8 cellular contexts compared by ENCODE assay signal in genomic region chr15:56886878-56887781, GRCh38. TPM values are rescaled to one million over a fixed set of nuclear protein-coding genes. Genes with fewer than 3 reads are reported as not detected.
DNase-seq lines count a peak whose midpoint lies in the region; ATAC-seq, FAIRE-seq and TF ChIP-seq lines count a peak whose summit lies in the region.

No MANE protein-coding gene starts in this region.

- peak overlapping the region; percentile 76 for H3K4me3 Mint-ChIP-seq in activated T-helper 17 cell treated with anti-CD3 and anti-CD28 coated beads, Interleukin-2, amount 50 U/mL, for 72 hours
- peak overlapping the region; percentile 71 to 93 (median 89) for H3K4me3 Mint-ChIP-seq in naive thymus-derived CD8-positive, alpha-beta T cell
- peak overlapping the region; percentile 89 for H3K4me3 Mint-ChIP-seq in stimulated activated memory B cell treated with anti-CD40 and anti-IgM and Interleukin-4, amounts not matched to agents 10 μg/mL and 1 μg/mL and 100 μg/mL, for 72 hours

- H3K27me3 Mint-ChIP-seq in activated T-helper 17 cell treated with anti-CD3 and anti-CD28 coated beads, Interleukin-2, amount 50 U/mL, for 72 hours: no peaks in the 10 kb centered on the region
- H3K27me3 Mint-ChIP-seq in naive thymus-derived CD8-positive, alpha-beta T cell: no peaks in the 10 kb centered on the region
- H3K27me3 Mint-ChIP-seq in stimulated activated memory B cell treated with anti-CD40 and anti-IgM and Interleukin-4, amounts not matched to agents 10 μg/mL and 1 μg/mL and 100 μg/mL, for 72 hours: no peaks in the 10 kb centered on the region

- peak overlapping the region; percentile 99 for H3K4me2 ChIP-seq in Karpas-422 (ENCODE audit: low read depth, low read length, poor library complexity, severe bottlenecking)

- H3K27ac Mint-ChIP-seq in activated T-helper 17 cell treated with anti-CD3 and anti-CD28 coated beads, Interleukin-2, amount 50 U/mL, for 72 hours: peak overlapping the region; percentile 79
- peak overlapping the region; percentile 85 to 97 (median 92) for H3K27ac Mint-ChIP-seq in naive thymus-derived CD8-positive, alpha-beta T cell
- peak overlapping the region; percentile 92 for H3K27ac Mint-ChIP-seq in stimulated activated memory B cell treated with anti-CD40 and anti-IgM and Interleukin-4, amounts not matched to agents 10 μg/mL and 1 μg/mL and 100 μg/mL, for 72 hours

- H3K36me3 Mint-ChIP-seq in activated T-helper 17 cell treated with anti-CD3 and anti-CD28 coated beads, Interleukin-2, amount 50 U/mL, for 72 hours (ENCODE audit: low read depth): no peaks in the 10 kb centered on the region
- H3K36me3 Mint-ChIP-seq in naive thymus-derived CD8-positive, alpha-beta T cell: no peaks in the 10 kb centered on the region
- no peaks in the 10 kb centered on the region for H3K36me3 Mint-ChIP-seq in stimulated activated memory B cell treated with anti-CD40 and anti-IgM and Interleukin-4, amounts not matched to agents 10 μg/mL and 1 μg/mL and 100 μg/mL, for 72 hours

- peaks cover 47% of the 10 kb centered on the region for H3K4me1 ChIP-seq in Karpas-422 (ENCODE audit: low read length)

- H3K36me3 ChIP-seq in Karpas-422 (ENCODE audit: insufficient read depth, low read length): no peaks in the 10 kb centered on the region

- no peaks in the 10 kb centered on the region for H3K79me2 ChIP-seq in Karpas-422 (ENCODE audit: low read length)

- H3K9me2 ChIP-seq in Karpas-422 (replicated peaks; ENCODE audit: insufficient read depth, low read length): no peaks in the 10 kb centered on the region

- DNase-seq in Daoy (ENCODE audit: low read depth) (peak; percentile 96), Karpas-422 (peak; percentile 96), RCC 7860 (ENCODE audit: low spot score) (peak; percentile 80), fibroblast of mammary gland (ENCODE audit: low read depth) (peak; percentile 92)
- DNase-seq in naive thymus-derived CD8-positive, alpha-beta T cell: peak; percentile 66 to 88 (median 78)

- peak overlapping the region; percentile 91 for H2AFZ ChIP-seq in Karpas-422 (ENCODE audit: low read length)

- H3K9me3 ChIP-seq in Karpas-422 (ENCODE audit: low read length): no peaks in the 10 kb centered on the region

- POLR2A ChIA-PET in naive thymus-derived CD8-positive, alpha-beta T cell (lab: Charles Lee): interaction anchor here (0.6 to 3.1 kb wide), 3 partner anchors 32 to 413 kb away, joined by 3 to 44 read pairs (median 4); partner anchors contain the start of gene TCF12

- H3K27ac ChIP-seq in Karpas-422 (ENCODE audit: low read length): peak overlapping the region; percentile 46

- H3K27me3 ChIP-seq in Karpas-422 (ENCODE audit: low read length): no peaks in the 10 kb centered on the region

- ATAC-seq in GM21825 (IDR thresholded peaks at IDR 0.05; ENCODE audit: unreplicated experiment): peak; percentile 89
- ATAC-seq in activated T-helper 17 cell treated with anti-CD3 and anti-CD28 coated beads, Interleukin-2, amount 50 U/mL, for 72 hours (replicated peaks): peak; percentile 97
- peak; percentile 88 to 90 for ATAC-seq in naive thymus-derived CD8-positive, alpha-beta T cell
- ATAC-seq in stimulated activated memory B cell treated with anti-CD40 and anti-IgM and Interleukin-4, amounts not matched to agents 10 μg/mL and 1 μg/mL and 100 μg/mL, for 72 hours: peak; percentile 93

- H3K4me1 Mint-ChIP-seq in activated T-helper 17 cell treated with anti-CD3 and anti-CD28 coated beads, Interleukin-2, amount 50 U/mL, for 72 hours: peaks cover 7% of the 10 kb centered on the region
- H3K4me1 Mint-ChIP-seq in naive thymus-derived CD8-positive, alpha-beta T cell: peaks cover 17 to 28% (median 28%) of the 10 kb centered on the region in 4 donors
- H3K4me1 Mint-ChIP-seq in stimulated activated memory B cell treated with anti-CD40 and anti-IgM and Interleukin-4, amounts not matched to agents 10 μg/mL and 1 μg/mL and 100 μg/mL, for 72 hours: peaks cover 25% of the 10 kb centered on the region

- H3K4me3 ChIP-seq in Karpas-422 (ENCODE audit: low read length) (peak overlapping the region; percentile 80), fibroblast of mammary gland (ENCODE audit: control insufficient read depth, low read depth, low read length) (peak overlapping the region; percentile 63)

- no peak for FAIRE-seq in RCC 7860 (lab: Jason Lieb, UNC)

- peak overlapping the region; percentile 85 for H3K9ac ChIP-seq in Karpas-422 (ENCODE audit: low read length)

- H3K9me3 Mint-ChIP-seq in activated T-helper 17 cell treated with anti-CD3 and anti-CD28 coated beads, Interleukin-2, amount 50 U/mL, for 72 hours: no peaks in the 10 kb centered on the region
- no peaks in the 10 kb centered on the region for H3K9me3 Mint-ChIP-seq in naive thymus-derived CD8-positive, alpha-beta T cell
- H3K9me3 Mint-ChIP-seq in stimulated activated memory B cell treated with anti-CD40 and anti-IgM and Interleukin-4, amounts not matched to agents 10 μg/mL and 1 μg/mL and 100 μg/mL, for 72 hours: no peaks in the 10 kb centered on the region

- no peaks in the 10 kb centered on the region for H4K20me1 ChIP-seq in Karpas-422 (ENCODE audit: insufficient read depth, low read depth, low read length)

- peak; percentile 6 for TF ChIP-seq CTCF in fibroblast of mammary gland (conservative IDR thresholded peaks at IDR 0.05; ENCODE audit: control insufficient read depth, insufficient read depth, low read depth, low read length)

RNA-seq across cellular contexts. Expression of gene TCF12, which starts 31.3 kb away (rescaled TPM):
- total RNA-seq in Daoy (2014; rRNA removed; shearing (Covaris generic)): 44.4 and 200 TPM in 2 replicates
- total RNA-seq in Karpas-422 (2014; rRNA removed; shearing (Covaris generic); ENCODE audit: low replicate concordance): 189 and 287 TPM in 2 replicates
- 10 to 100 TPM; 48.3 to 74.2 TPM for total RNA-seq in activated T-helper 17 cell treated with anti-CD3 and anti-CD28 coated beads, Interleukin-2, amount 50 U/mL, for 72 hours
- 10 to 100 TPM; 73.6 to 77.3 TPM for total RNA-seq in naive thymus-derived CD8-positive, alpha-beta T cell
- polyA plus RNA-seq in naive thymus-derived CD8-positive, alpha-beta T cell: 10 to 100 TPM; 43.2 to 54.3 (median 44.8) TPM

Comparison
In these comparisons a context has a peak if more than half of its experiments do, and no peak if none do; other contexts are left out.
1. Peak in every context shown above with its lines: DNase-seq, ATAC-seq, H3K4me3 ChIP-seq and H3K27ac ChIP-seq.